ENCODE assay signal across 8 cellular contexts in genomic region chr19:58476498-58477015, GRCh38. TPM values are rescaled to one million over a fixed set of nuclear protein-coding genes. Genes with fewer than 3 reads are reported as not detected.
DNase-seq lines count a peak whose midpoint lies in the region; ATAC-seq and TF ChIP-seq lines count a peak whose summit lies in the region.

No MANE protein-coding gene starts in this region.

- peaks cover 3 to 15% of the 10 kb centered on the region in 2 donors for H3K4me1 ChIP-seq in ascending aorta

- intact Hi-C loops in ascending aorta (cut with DNase I) = loop anchor here (1.0 kb wide), 2 partner anchors 23 to 36 kb away; partner anchors contain the start of gene ZNF132

- DNase-seq in DMS53 treated with DMSO at 0.1 percent for 48 hours (lab: John Stamatoyannopoulos, UW; ENCODE audit: unreplicated experiment) (peak; percentile 12), HuH-7.5 (ENCODE audit: low spot score) (peak; percentile 42), ascending aorta (ENCODE audit: low spot score in 2 of 2) (peak in 1 of 2 donors; percentile 76), inferior parietal cortex (ENCODE audit: extremely low spot score) (peak; percentile 19), ACHN (no peak)
- peak; percentile 42 for DNase-seq in stimulated activated naive CD8-positive, alpha-beta T cell treated with anti-CD3 and anti-CD28 coated beads, Interleukin-15, Interleukin-2, amounts not matched to agents 100 U/mL and 50 U/mL, for 24 hours
- no peak for DNase-seq in stimulated activated CD4-positive, alpha-beta T cell treated with anti-CD3 and anti-CD28 coated beads, Interleukin-2, amount 100 ng/mL, for 24 hours

- H3K27me3 ChIP-seq in ascending aorta = no peaks in the 10 kb centered on the region

- in situ Hi-C loops in ACHN (cut with HindIII; ENCODE audit: low pct_ligation_motif_present, low pct_unique_long_range_greater_than_20kb, low sequenced_read_pairs) = no loop called here

- ATAC-seq in stimulated activated naive CD8-positive, alpha-beta T cell treated with anti-CD3 and anti-CD28 coated beads, Interleukin-15, Interleukin-2, amounts not matched to agents 100 U/mL and 50 U/mL, for 24 hours = no peak
- no peak for ATAC-seq in GM19463 (IDR thresholded peaks at IDR 0.05; ENCODE audit: unreplicated experiment)

- H3K9me3 ChIP-seq in ascending aorta = no peaks in the 10 kb centered on the region

- peak overlapping the region; percentile 65 to 68 for H3K4me3 ChIP-seq in ascending aorta

- H3K27ac ChIP-seq in ascending aorta = peak overlapping the region; percentile 84 to 93

- peaks cover 24 to 44% of the 10 kb centered on the region in 2 donors for H3K36me3 ChIP-seq in ascending aorta

- TF ChIP-seq CTCF in ascending aorta (IDR thresholded peaks at IDR 0.05) = no peak

RNA-seq across cellular contexts. Expression of gene ZNF446, which starts 0.4 kb away (rescaled TPM):
- total RNA-seq in ascending aorta = 42.7 TPM

RNA-seq across cellular contexts. Expression of gene ZNF324, which starts 9.7 kb away (rescaled TPM):
- 2.1 TPM for total RNA-seq in ascending aorta

RNA-seq across cellular contexts. Expression of gene ZNF324B, which starts 25.1 kb away (rescaled TPM):
- 2.2 TPM for total RNA-seq in ascending aorta

RNA-seq across cellular contexts. Expression of gene SLC27A5, which starts 35.2 kb away (rescaled TPM):
- total RNA-seq in ascending aorta = not detected

RNA-seq across cellular contexts. Expression of gene ZNF132, which starts 36.6 kb away (rescaled TPM):
- 5.2 TPM for total RNA-seq in ascending aorta

Comparison
In these comparisons a context has a peak if more than half of its experiments do, and no peak if none do; other contexts are left out.
1. DNase-seq: peak in DMS53 treated with DMSO at 0.1 percent for 48 hours (single experiment), HuH-7.5 (single experiment), inferior parietal cortex (single experiment) and stimulated activated naive CD8-positive, alpha-beta T cell treated with anti-CD3 and anti-CD28 coated beads, Interleukin-15, Interleukin-2, amounts not matched to agents 100 U/mL and 50 U/mL, for 24 hours (single experiment); none in ACHN (single experiment) and stimulated activated CD4-positive, alpha-beta T cell treated with anti-CD3 and anti-CD28 coated beads, Interleukin-2, amount 100 ng/mL, for 24 hours (0 of 2).